1 cellular context compared by ENCODE assay signal in the genomic region with DNA sequence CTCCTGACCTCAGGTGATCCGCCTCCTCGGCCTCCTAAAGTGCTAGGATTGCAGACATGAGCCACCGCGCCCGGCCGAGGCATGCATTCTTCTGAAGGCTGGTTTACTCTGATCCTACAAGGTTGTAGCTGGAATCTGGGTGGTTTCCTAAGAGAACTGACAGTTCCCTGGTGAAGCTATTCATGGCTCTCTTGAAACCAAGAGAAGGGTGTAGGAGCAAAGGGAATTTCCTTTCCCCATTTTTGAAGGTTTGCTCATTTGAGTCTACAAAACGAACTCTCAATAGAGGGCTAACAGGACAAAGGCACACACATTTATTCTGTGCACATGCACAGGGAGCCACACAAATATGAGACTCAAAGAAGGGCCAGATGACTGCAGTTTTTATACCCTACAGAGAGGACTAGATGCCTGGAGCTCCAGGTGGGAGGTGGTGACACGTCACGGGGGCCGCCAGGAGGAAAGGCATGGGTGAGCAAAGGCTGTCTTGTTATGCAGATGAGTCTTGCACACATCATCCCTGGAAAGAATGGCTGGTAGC.
TF ChIP-seq lines count a peak whose summit lies in the region.

No MANE protein-coding gene starts in this region.

TF ChIP-seq in IMR-90, 13 proteins besides CTCF, POLR2A, EP300 and RAD21:
- no peak for TF ChIP-seq RFX5 (IDR thresholded peaks at IDR 0.05; ENCODE audit: low read depth, low read length)
- TF ChIP-seq BHLHE40 (IDR thresholded peaks at IDR 0.05; ENCODE audit: low read depth, low read length) = no peak
- no peak for TF ChIP-seq MXI1 (IDR thresholded peaks at IDR 0.05; ENCODE audit: borderline replicate concordance, low read depth, low read length)
- no peak for TF ChIP-seq SMC3 (IDR thresholded peaks at IDR 0.05; ENCODE audit: low read depth, low read length)
- TF ChIP-seq RCOR1 (IDR thresholded peaks at IDR 0.05; ENCODE audit: insufficient replicate concordance, low read length) = no peak
- no peak for TF ChIP-seq MAFK (IDR thresholded peaks at IDR 0.05; ENCODE audit: low read depth, low read length)
- no peak for TF ChIP-seq CHD1 (IDR thresholded peaks at IDR 0.05; ENCODE audit: low read depth, low read length)
- TF ChIP-seq, protein P1, sequence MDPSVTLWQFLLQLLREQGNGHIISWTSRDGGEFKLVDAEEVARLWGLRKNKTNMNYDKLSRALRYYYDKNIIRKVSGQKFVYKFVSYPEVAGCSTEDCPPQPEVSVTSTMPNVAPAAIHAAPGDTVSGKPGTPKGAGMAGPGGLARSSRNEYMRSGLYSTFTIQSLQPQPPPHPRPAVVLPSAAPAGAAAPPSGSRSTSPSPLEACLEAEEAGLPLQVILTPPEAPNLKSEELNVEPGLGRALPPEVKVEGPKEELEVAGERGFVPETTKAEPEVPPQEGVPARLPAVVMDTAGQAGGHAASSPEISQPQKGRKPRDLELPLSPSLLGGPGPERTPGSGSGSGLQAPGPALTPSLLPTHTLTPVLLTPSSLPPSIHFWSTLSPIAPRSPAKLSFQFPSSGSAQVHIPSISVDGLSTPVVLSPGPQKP (IDR thresholded peaks at IDR 0.05; ENCODE audit: borderline replicate concordance, low read depth, low read length) = no peak
- TF ChIP-seq FOS (IDR thresholded peaks at IDR 0.05; ENCODE audit: low read depth, low read length) = no peak
- TF ChIP-seq, protein P2, sequence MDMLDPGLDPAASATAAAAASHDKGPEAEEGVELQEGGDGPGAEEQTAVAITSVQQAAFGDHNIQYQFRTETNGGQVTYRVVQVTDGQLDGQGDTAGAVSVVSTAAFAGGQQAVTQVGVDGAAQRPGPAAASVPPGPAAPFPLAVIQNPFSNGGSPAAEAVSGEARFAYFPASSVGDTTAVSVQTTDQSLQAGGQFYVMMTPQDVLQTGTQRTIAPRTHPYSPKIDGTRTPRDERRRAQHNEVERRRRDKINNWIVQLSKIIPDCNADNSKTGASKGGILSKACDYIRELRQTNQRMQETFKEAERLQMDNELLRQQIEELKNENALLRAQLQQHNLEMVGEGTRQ (IDR thresholded peaks at IDR 0.05; ENCODE audit: low read depth, low read length) = no peak
- no peak for TF ChIP-seq MAZ (IDR thresholded peaks at IDR 0.05; ENCODE audit: borderline replicate concordance, low read depth, low read length)
